10 cellular contexts compared by ENCODE assay signal in genomic region chr9:89536618-89537017, GRCh38. TPM values are rescaled to one million over a fixed set of nuclear protein-coding genes. Genes with fewer than 3 reads are reported as not detected.
DNase-seq lines count a peak whose midpoint lies in the region; ATAC-seq and TF ChIP-seq lines count a peak whose summit lies in the region.
"Had no signal": no experiment of that assay in that cellular context is flagged by ENCODE, and none has a peak within 500 bp of the region (broad histone marks: within the 10 kb centered on the region; RNA-seq: fewer than 3 reads in every experiment).

No MANE protein-coding gene starts in this region.

- intact Hi-C loops in activated T-helper 2 cell treated with anti-CD3 and anti-CD28 coated beads, Interferon-gamma antibody, Interleukin-2, Interleukin-4, amounts not matched to agents 10 μg/mL and 5 μg/mL and 100 μg/mL, durations not matched to agents 14 hours and 24 hours and 36 hours (cut with micrococcal nuclease): loop anchor here (1.0 to 5.0 kb wide), 6 partner anchors 14 to 126 kb away; no protein-coding TSS in a partner anchor
- intact Hi-C loops in heart left ventricle (cut with DNase I) (no loop called here), sciatic nerve (cut with DNase I) (no loop called here)

- no peaks in the 10 kb centered on the region for H3K27me3 ChIP-seq in heart left ventricle

- no peak overlapping the region for H3K4me3 ChIP-seq in heart left ventricle

- H3K27me3 Mint-ChIP-seq in activated T-helper 2 cell treated with anti-CD3 and anti-CD28 coated beads, Interferon-gamma antibody, Interleukin-2, Interleukin-4, amounts not matched to agents 10 μg/mL and 5 μg/mL and 100 μg/mL, durations not matched to agents 14 hours and 24 hours and 36 hours (ENCODE audit: low read depth): no peaks in the 10 kb centered on the region
- no peaks in the 10 kb centered on the region for H3K27me3 Mint-ChIP-seq in stimulated activated naive CD8-positive, alpha-beta T cell treated with anti-CD3 and anti-CD28 coated beads, Interleukin-15, amount 100 ng/mL, for 72 hours

- peak overlapping the region in 2 of 12 donors; percentile 22 to 88 for H3K27ac ChIP-seq in heart left ventricle

- no peaks in the 10 kb centered on the region for H3K36me3 ChIP-seq in heart left ventricle

- peaks cover 0 to 59% (median 0%) of the 10 kb centered on the region in 12 donors for H3K4me1 ChIP-seq in heart left ventricle

- peaks cover 71% of the 10 kb centered on the region for H3K4me1 Mint-ChIP-seq in activated T-helper 2 cell treated with anti-CD3 and anti-CD28 coated beads, Interferon-gamma antibody, Interleukin-2, Interleukin-4, amounts not matched to agents 10 μg/mL and 5 μg/mL and 100 μg/mL, durations not matched to agents 14 hours and 24 hours and 36 hours (ENCODE audit: low read depth)
- peaks cover 94% of the 10 kb centered on the region for H3K4me1 Mint-ChIP-seq in stimulated activated naive CD8-positive, alpha-beta T cell treated with anti-CD3 and anti-CD28 coated beads, Interleukin-15, amount 100 ng/mL, for 72 hours

- no peaks in the 10 kb centered on the region for H3K9me3 ChIP-seq in heart left ventricle

- WGBS in heart left ventricle, 4 donors: 83 to 89% (median 85%) methylated on average over 5 of the region's 5 CpGs

- TF ChIP-seq CTCF in heart left ventricle (IDR thresholded peaks at IDR 0.05): no peak

- peak overlapping the region; percentile 62 for H3K4me3 Mint-ChIP-seq in activated T-helper 2 cell treated with anti-CD3 and anti-CD28 coated beads, Interferon-gamma antibody, Interleukin-2, Interleukin-4, amounts not matched to agents 10 μg/mL and 5 μg/mL and 100 μg/mL, durations not matched to agents 14 hours and 24 hours and 36 hours (ENCODE audit: low read depth)
- peak overlapping the region; percentile 70 to 72 for H3K4me3 Mint-ChIP-seq in stimulated activated naive CD8-positive, alpha-beta T cell treated with anti-CD3 and anti-CD28 coated beads, Interleukin-15, amount 100 ng/mL, for 72 hours

- TF ChIP-seq POLR2A in heart left ventricle (IDR thresholded peaks at IDR 0.05): no peak

- DNase-seq in activated CD8-positive, alpha-beta memory T cell treated with anti-CD3 and anti-CD28 coated beads for 24 hours: peak; percentile 80
- no peak for DNase-seq in activated CD8-positive, alpha-beta memory T cell treated with anti-CD3 and anti-CD28 coated beads, Interleukin-2, amount 50 U/mL, for 4 hours
- DNase-seq in activated T-helper 2 cell treated with anti-CD3 and anti-CD28 coated beads, Interferon-gamma antibody, Interleukin-2, Interleukin-4, amounts not matched to agents 10 μg/mL and 5 μg/mL and 100 μg/mL, durations not matched to agents 14 hours and 24 hours and 36 hours (ENCODE audit: low spot score): peak; percentile 36
- peak; percentile 33 to 60 for DNase-seq in stimulated activated naive CD8-positive, alpha-beta T cell treated with anti-CD3 and anti-CD28 coated beads, Interleukin-15, amount 100 ng/mL, for 72 hours
- no peak for DNase-seq in heart left ventricle
- DNase-seq in sciatic nerve (ENCODE audit: low spot score): no peak
- DNase-seq: NCI-H226; stimulated activated CD4-positive, alpha-beta T cell treated with anti-CD3 and anti-CD28 coated beads, Interleukin-4, amount 100 ng/mL, for 4 hours had no signal

- no peaks in the 10 kb centered on the region for H3K36me3 Mint-ChIP-seq in activated T-helper 2 cell treated with anti-CD3 and anti-CD28 coated beads, Interferon-gamma antibody, Interleukin-2, Interleukin-4, amounts not matched to agents 10 μg/mL and 5 μg/mL and 100 μg/mL, durations not matched to agents 14 hours and 24 hours and 36 hours (ENCODE audit: low read depth)

- ATAC-seq in HG02885 (IDR thresholded peaks at IDR 0.05; ENCODE audit: poor library complexity, unreplicated experiment) (peak; percentile 58), heart left ventricle (no peak), sciatic nerve (no peak), GM21825 (IDR thresholded peaks at IDR 0.05; ENCODE audit: unreplicated experiment) (no peak)
- ATAC-seq in stimulated activated naive CD8-positive, alpha-beta T cell treated with anti-CD3 and anti-CD28 coated beads, Interleukin-15, amount 100 ng/mL, for 72 hours: peak; percentile 77

- no peaks in the 10 kb centered on the region for H3K9me3 Mint-ChIP-seq in activated T-helper 2 cell treated with anti-CD3 and anti-CD28 coated beads, Interferon-gamma antibody, Interleukin-2, Interleukin-4, amounts not matched to agents 10 μg/mL and 5 μg/mL and 100 μg/mL, durations not matched to agents 14 hours and 24 hours and 36 hours
- H3K9me3 Mint-ChIP-seq in stimulated activated naive CD8-positive, alpha-beta T cell treated with anti-CD3 and anti-CD28 coated beads, Interleukin-15, amount 100 ng/mL, for 72 hours: no peaks in the 10 kb centered on the region

- peak overlapping the region; percentile 95 for H3K27ac Mint-ChIP-seq in activated T-helper 2 cell treated with anti-CD3 and anti-CD28 coated beads, Interferon-gamma antibody, Interleukin-2, Interleukin-4, amounts not matched to agents 10 μg/mL and 5 μg/mL and 100 μg/mL, durations not matched to agents 14 hours and 24 hours and 36 hours
- H3K27ac Mint-ChIP-seq in stimulated activated naive CD8-positive, alpha-beta T cell treated with anti-CD3 and anti-CD28 coated beads, Interleukin-15, amount 100 ng/mL, for 72 hours: peak overlapping the region; percentile 97

RNA-seq across cellular contexts. Expression of gene SEMA4D, which starts 38.7 kb away (rescaled TPM):
- total RNA-seq in activated T-helper 2 cell treated with anti-CD3 and anti-CD28 coated beads, Interferon-gamma antibody, Interleukin-2, Interleukin-4, amounts not matched to agents 10 μg/mL and 5 μg/mL and 100 μg/mL, durations not matched to agents 14 hours and 24 hours and 36 hours: 317 and 330 TPM in 2 replicates
- total RNA-seq in heart left ventricle (10 to 100 TPM; 12.8 to 59.8 (median 20.3) TPM), sciatic nerve (35.8 TPM)
- polyA plus RNA-seq in heart left ventricle: 1 to 10 TPM; 4.0 to 8.1 TPM

Comparison
In these comparisons a context has a peak if more than half of its experiments do, and no peak if none do; other contexts are left out.
1. DNase-seq: peak in activated CD8-positive, alpha-beta memory T cell treated with anti-CD3 and anti-CD28 coated beads for 24 hours (single experiment), activated T-helper 2 cell treated with anti-CD3 and anti-CD28 coated beads, Interferon-gamma antibody, Interleukin-2, Interleukin-4, amounts not matched to agents 10 μg/mL and 5 μg/mL and 100 μg/mL, durations not matched to agents 14 hours and 24 hours and 36 hours (single experiment) and stimulated activated naive CD8-positive, alpha-beta T cell treated with anti-CD3 and anti-CD28 coated beads, Interleukin-15, amount 100 ng/mL, for 72 hours (2 of 2); none in activated CD8-positive, alpha-beta memory T cell treated with anti-CD3 and anti-CD28 coated beads, Interleukin-2, amount 50 U/mL, for 4 hours (single experiment), heart left ventricle (0 of 5) and sciatic nerve (single experiment).
2. ATAC-seq: peak in HG02885 (single experiment) and stimulated activated naive CD8-positive, alpha-beta T cell treated with anti-CD3 and anti-CD28 coated beads, Interleukin-15, amount 100 ng/mL, for 72 hours (single experiment); none in heart left ventricle (0 of 4), sciatic nerve (single experiment) and GM21825 (single experiment).